1 cellular context compared by ENCODE assay signal in genomic region chr17:63476857-63477470, GRCh38.
TF ChIP-seq lines count a peak whose summit lies in the region.

Gene ACE (plus strand): TSS chr17:63477061. CDS start chr17:63477095, 34 bp downstream.

TF ChIP-seq in HepG2, 621 proteins besides CTCF, POLR2A, EP300 and RAD21 (continued from another document):
- TF ChIP-seq, protein P1, sequence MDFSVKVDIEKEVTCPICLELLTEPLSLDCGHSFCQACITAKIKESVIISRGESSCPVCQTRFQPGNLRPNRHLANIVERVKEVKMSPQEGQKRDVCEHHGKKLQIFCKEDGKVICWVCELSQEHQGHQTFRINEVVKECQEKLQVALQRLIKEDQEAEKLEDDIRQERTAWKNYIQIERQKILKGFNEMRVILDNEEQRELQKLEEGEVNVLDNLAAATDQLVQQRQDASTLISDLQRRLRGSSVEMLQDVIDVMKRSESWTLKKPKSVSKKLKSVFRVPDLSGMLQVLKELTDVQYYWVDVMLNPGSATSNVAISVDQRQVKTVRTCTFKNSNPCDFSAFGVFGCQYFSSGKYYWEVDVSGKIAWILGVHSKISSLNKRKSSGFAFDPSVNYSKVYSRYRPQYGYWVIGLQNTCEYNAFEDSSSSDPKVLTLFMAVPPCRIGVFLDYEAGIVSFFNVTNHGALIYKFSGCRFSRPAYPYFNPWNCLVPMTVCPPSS (IDR thresholded peaks at IDR 0.05): no peak
- TF ChIP-seq, protein P2, sequence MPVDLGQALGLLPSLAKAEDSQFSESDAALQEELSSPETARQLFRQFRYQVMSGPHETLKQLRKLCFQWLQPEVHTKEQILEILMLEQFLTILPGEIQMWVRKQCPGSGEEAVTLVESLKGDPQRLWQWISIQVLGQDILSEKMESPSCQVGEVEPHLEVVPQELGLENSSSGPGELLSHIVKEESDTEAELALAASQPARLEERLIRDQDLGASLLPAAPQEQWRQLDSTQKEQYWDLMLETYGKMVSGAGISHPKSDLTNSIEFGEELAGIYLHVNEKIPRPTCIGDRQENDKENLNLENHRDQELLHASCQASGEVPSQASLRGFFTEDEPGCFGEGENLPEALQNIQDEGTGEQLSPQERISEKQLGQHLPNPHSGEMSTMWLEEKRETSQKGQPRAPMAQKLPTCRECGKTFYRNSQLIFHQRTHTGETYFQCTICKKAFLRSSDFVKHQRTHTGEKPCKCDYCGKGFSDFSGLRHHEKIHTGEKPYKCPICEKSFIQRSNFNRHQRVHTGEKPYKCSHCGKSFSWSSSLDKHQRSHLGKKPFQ (CRISPR knock-in tag; IDR thresholded peaks at IDR 0.05; ENCODE audit: insufficient replicate concordance): no peak
- TF ChIP-seq PHF20 (CRISPR knock-in tag; IDR thresholded peaks at IDR 0.05): no peak
- 0 out of 2 replicates have a peak, but pooled peaks have one; percentile 22 for TF ChIP-seq ZFX (CRISPR knock-in tag; IDR thresholded peaks at IDR 0.05; ENCODE audit: low read depth)
- no peak for TF ChIP-seq SMAD9 (CRISPR knock-in tag; IDR thresholded peaks at IDR 0.05)
- TF ChIP-seq, protein P3, sequence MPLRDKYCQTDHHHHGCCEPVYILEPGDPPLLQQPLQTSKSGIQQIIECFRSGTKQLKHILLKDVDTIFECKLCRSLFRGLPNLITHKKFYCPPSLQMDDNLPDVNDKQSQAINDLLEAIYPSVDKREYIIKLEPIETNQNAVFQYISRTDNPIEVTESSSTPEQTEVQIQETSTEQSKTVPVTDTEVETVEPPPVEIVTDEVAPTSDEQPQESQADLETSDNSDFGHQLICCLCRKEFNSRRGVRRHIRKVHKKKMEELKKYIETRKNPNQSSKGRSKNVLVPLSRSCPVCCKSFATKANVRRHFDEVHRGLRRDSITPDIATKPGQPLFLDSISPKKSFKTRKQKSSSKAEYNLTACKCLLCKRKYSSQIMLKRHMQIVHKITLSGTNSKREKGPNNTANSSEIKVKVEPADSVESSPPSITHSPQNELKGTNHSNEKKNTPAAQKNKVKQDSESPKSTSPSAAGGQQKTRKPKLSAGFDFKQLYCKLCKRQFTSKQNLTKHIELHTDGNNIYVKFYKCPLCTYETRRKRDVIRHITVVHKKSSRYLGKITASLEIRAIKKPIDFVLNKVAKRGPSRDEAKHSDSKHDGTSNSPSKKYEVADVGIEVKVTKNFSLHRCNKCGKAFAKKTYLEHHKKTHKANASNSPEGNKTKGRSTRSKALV (CRISPR knock-in tag; IDR thresholded peaks at IDR 0.05): peak; percentile 92; the same call in 1 of the 2 replicates
- TF ChIP-seq SIX4 (CRISPR knock-in tag; IDR thresholded peaks at IDR 0.05): no peak
- TF ChIP-seq ZNF292 (CRISPR knock-in tag; IDR thresholded peaks at IDR 0.05; ENCODE audit: borderline replicate concordance, low read depth): no peak
- no peak for TF ChIP-seq ZNF34 (CRISPR knock-in tag; IDR thresholded peaks at IDR 0.05; ENCODE audit: borderline replicate concordance)
- no peak for TF ChIP-seq GABPB1 (CRISPR knock-in tag; IDR thresholded peaks at IDR 0.05)
- TF ChIP-seq KDM3A (CRISPR knock-in tag; IDR thresholded peaks at IDR 0.05; ENCODE audit: low read depth): no peak
- no peak for TF ChIP-seq THAP9 (CRISPR knock-in tag; IDR thresholded peaks at IDR 0.05; ENCODE audit: borderline replicate concordance)
- TF ChIP-seq, protein P4, sequence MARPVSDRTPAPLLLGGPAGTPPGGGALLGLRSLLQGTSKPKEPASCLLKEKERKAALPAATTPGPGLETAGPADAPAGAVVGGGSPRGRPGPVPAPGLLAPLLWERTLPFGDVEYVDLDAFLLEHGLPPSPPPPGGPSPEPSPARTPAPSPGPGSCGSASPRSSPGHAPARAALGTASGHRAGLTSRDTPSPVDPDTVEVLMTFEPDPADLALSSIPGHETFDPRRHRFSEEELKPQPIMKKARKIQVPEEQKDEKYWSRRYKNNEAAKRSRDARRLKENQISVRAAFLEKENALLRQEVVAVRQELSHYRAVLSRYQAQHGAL (CRISPR knock-in tag; IDR thresholded peaks at IDR 0.05; ENCODE audit: not compliant biosample characterization): no peak
- no peak for TF ChIP-seq RNF2 (conservative IDR thresholded peaks at IDR 0.05; ENCODE audit: low read depth)
- no peak for TF ChIP-seq HDAC6 (IDR thresholded peaks at IDR 0.05; ENCODE audit: low read depth, low read length)
- TF ChIP-seq, protein P5, sequence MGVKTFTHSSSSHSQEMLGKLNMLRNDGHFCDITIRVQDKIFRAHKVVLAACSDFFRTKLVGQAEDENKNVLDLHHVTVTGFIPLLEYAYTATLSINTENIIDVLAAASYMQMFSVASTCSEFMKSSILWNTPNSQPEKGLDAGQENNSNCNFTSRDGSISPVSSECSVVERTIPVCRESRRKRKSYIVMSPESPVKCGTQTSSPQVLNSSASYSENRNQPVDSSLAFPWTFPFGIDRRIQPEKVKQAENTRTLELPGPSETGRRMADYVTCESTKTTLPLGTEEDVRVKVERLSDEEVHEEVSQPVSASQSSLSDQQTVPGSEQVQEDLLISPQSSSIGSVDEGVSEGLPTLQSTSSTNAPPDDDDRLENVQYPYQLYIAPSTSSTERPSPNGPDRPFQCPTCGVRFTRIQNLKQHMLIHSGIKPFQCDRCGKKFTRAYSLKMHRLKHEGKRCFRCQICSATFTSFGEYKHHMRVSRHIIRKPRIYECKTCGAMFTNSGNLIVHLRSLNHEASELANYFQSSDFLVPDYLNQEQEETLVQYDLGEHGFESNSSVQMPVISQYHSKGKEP (CRISPR knock-in tag; IDR thresholded peaks at IDR 0.05): no peak
- TF ChIP-seq DRAP1 (CRISPR knock-in tag; IDR thresholded peaks at IDR 0.05): no peak
- TF ChIP-seq ZNF552 (CRISPR knock-in tag; IDR thresholded peaks at IDR 0.05; ENCODE audit: borderline replicate concordance): no peak
- no peak for TF ChIP-seq ZZZ3 (CRISPR knock-in tag; IDR thresholded peaks at IDR 0.05; ENCODE audit: borderline replicate concordance)
- TF ChIP-seq, protein P6, sequence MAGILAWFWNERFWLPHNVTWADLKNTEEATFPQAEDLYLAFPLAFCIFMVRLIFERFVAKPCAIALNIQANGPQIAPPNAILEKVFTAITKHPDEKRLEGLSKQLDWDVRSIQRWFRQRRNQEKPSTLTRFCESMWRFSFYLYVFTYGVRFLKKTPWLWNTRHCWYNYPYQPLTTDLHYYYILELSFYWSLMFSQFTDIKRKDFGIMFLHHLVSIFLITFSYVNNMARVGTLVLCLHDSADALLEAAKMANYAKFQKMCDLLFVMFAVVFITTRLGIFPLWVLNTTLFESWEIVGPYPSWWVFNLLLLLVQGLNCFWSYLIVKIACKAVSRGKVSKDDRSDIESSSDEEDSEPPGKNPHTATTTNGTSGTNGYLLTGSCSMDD (CRISPR knock-in tag; IDR thresholded peaks at IDR 0.05): no peak
- peak; percentile 10; the same call in 1 of the 2 replicates for TF ChIP-seq MEIS2 (CRISPR knock-in tag; IDR thresholded peaks at IDR 0.05)
- TF ChIP-seq MBNL3 (CRISPR knock-in tag; conservative IDR thresholded peaks at IDR 0.05): no peak
- no peak for TF ChIP-seq ZNF768 (CRISPR knock-in tag; IDR thresholded peaks at IDR 0.05)
- no peak for TF ChIP-seq CREB1 (IDR thresholded peaks at IDR 0.05)
- TF ChIP-seq CREB1 (CRISPR knock-in tag; IDR thresholded peaks at IDR 0.05): no peak
- TF ChIP-seq, protein P7, sequence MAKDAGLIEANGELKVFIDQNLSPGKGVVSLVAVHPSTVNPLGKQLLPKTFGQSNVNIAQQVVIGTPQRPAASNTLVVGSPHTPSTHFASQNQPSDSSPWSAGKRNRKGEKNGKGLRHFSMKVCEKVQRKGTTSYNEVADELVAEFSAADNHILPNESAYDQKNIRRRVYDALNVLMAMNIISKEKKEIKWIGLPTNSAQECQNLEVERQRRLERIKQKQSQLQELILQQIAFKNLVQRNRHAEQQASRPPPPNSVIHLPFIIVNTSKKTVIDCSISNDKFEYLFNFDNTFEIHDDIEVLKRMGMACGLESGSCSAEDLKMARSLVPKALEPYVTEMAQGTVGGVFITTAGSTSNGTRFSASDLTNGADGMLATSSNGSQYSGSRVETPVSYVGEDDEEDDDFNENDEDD (CRISPR knock-in tag; IDR thresholded peaks at IDR 0.05; ENCODE audit: borderline replicate concordance): peak; percentile 26; the same call in 1 of the 2 replicates
- TF ChIP-seq, protein P8, sequence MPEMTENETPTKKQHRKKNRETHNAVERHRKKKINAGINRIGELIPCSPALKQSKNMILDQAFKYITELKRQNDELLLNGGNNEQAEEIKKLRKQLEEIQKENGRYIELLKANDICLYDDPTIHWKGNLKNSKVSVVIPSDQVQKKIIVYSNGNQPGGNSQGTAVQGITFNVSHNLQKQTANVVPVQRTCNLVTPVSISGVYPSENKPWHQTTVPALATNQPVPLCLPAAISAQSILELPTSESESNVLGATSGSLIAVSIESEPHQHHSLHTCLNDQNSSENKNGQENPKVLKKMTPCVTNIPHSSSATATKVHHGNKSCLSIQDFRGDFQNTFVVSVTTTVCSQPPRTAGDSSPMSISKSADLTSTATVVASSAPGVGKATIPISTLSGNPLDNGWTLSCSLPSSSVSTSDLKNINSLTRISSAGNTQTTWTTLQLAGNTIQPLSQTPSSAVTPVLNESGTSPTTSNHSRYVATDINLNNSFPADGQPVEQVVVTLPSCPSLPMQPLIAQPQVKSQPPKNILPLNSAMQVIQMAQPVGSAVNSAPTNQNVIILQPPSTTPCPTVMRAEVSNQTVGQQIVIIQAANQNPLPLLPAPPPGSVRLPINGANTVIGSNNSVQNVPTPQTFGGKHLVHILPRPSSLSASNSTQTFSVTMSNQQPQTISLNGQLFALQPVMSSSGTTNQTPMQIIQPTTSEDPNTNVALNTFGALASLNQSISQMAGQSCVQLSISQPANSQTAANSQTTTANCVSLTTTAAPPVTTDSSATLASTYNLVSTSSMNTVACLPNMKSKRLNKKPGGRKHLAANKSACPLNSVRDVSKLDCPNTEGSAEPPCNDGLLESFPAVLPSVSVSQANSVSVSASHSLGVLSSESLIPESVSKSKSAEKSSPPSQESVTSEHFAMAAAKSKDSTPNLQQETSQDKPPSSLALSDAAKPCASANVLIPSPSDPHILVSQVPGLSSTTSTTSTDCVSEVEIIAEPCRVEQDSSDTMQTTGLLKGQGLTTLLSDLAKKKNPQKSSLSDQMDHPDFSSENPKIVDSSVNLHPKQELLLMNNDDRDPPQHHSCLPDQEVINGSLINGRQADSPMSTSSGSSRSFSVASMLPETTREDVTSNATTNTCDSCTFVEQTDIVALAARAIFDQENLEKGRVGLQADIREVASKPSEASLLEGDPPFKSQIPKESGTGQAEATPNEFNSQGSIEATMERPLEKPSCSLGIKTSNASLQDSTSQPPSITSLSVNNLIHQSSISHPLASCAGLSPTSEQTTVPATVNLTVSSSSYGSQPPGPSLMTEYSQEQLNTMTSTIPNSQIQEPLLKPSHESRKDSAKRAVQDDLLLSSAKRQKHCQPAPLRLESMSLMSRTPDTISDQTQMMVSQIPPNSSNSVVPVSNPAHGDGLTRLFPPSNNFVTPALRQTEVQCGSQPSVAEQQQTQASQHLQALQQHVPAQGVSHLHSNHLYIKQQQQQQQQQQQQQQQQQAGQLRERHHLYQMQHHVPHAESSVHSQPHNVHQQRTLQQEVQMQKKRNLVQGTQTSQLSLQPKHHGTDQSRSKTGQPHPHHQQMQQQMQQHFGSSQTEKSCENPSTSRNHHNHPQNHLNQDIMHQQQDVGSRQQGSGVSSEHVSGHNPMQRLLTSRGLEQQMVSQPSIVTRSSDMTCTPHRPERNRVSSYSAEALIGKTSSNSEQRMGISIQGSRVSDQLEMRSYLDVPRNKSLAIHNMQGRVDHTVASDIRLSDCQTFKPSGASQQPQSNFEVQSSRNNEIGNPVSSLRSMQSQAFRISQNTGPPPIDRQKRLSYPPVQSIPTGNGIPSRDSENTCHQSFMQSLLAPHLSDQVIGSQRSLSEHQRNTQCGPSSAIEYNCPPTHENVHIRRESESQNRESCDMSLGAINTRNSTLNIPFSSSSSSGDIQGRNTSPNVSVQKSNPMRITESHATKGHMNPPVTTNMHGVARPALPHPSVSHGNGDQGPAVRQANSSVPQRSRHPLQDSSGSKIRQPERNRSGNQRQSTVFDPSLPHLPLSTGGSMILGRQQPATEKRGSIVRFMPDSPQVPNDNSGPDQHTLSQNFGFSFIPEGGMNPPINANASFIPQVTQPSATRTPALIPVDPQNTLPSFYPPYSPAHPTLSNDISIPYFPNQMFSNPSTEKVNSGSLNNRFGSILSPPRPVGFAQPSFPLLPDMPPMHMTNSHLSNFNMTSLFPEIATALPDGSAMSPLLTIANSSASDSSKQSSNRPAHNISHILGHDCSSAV (CRISPR knock-in tag; IDR thresholded peaks at IDR 0.05; ENCODE audit: borderline replicate concordance): no peak
- no peak for TF ChIP-seq NAIF1 (CRISPR knock-in tag; IDR thresholded peaks at IDR 0.05; ENCODE audit: borderline replicate concordance)
- TF ChIP-seq KLF16 (CRISPR knock-in tag; IDR thresholded peaks at IDR 0.05): no peak
- TF ChIP-seq HNF4G (IDR thresholded peaks at IDR 0.05; ENCODE audit: borderline replicate concordance, low read depth, low read length): 0 out of 2 replicates have a peak, but pooled peaks have one; percentile 5
- no peak for TF ChIP-seq HNF4G (CRISPR knock-in tag; IDR thresholded peaks at IDR 0.05; ENCODE audit: borderline replicate concordance, low read depth)
- no peak for TF ChIP-seq MATR3 (CRISPR knock-in tag; IDR thresholded peaks at IDR 0.05)
- TF ChIP-seq NPAS2 (CRISPR knock-in tag; IDR thresholded peaks at IDR 0.05; ENCODE audit: borderline replicate concordance): no peak
- no peak for TF ChIP-seq TCF12 (IDR thresholded peaks at IDR 0.05)
- TF ChIP-seq TCF12 (CRISPR knock-in tag; IDR thresholded peaks at IDR 0.05): no peak
TF ChIP-seq in HepG2: peak in this region for 21.
